5 cellular contexts compared by ENCODE assay signal in the genomic region with DNA sequence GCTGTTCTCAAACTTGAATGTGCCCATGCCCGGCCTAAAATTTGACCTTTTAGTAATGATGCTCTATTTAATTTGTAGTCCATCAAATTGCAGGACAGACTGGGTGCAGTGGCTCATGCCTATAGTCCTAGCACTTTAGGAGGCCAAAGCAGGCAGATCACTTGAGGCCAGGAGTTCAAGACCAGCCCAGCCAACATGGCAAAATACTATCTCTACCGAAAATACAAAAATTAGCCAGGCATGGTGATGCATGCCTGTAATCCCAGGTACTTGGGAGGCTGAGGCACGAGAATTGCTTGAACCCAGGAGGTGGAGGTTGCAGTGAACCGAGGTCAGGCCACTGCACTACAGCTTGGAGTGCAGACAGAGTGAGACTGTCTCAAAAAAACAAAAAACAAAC. TPM values are rescaled to one million over a fixed set of nuclear protein-coding genes. Genes with fewer than 3 reads are reported as not detected.
"Had no signal": no experiment of that assay in that cellular context is flagged by ENCODE, and none has a peak within 500 bp of the region (broad histone marks: within the 10 kb centered on the region; RNA-seq: fewer than 3 reads in every experiment).

No MANE protein-coding gene starts in this region.

RNA-seq across cellular contexts. Expression of a gene that starts 51.3 kb away (rescaled TPM):
- total RNA-seq: GM23248, GM23338, H1, H4, H9 had no signal
- polyA plus RNA-seq: GM23338, H1 had no signal
